In the genomic region with DNA sequence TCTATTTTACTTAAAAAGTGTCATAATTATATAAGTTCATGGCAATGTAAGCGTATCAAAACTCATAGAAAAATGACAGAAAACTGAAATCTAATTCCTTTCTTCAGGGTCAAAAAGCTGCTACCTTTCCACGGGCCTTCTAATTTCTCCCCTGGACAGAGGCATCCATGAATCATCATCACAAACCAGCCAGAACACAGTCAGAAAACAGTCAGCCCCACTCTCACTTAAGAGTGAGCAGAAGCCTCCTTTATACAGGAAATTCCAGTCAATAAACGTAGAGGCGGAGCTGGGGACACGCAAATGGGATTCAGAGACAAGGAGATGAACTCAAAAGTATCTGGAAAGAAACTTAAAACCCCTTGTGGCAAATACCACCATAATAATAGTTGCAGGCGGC, we compare ENCODE assay signal across 19 cellular contexts. TPM values are rescaled to one million over a fixed set of nuclear protein-coding genes. Genes with fewer than 3 reads are reported as not detected.
DNase-seq lines count a peak whose midpoint lies in the region; ATAC-seq and TF ChIP-seq lines count a peak whose summit lies in the region.
"Had no signal": no experiment of that assay in that cellular context is flagged by ENCODE, and none has a peak within 500 bp of the region (broad histone marks: within the 10 kb centered on the region; RNA-seq: fewer than 3 reads in every experiment).

No MANE protein-coding gene starts in this region.

- H3K27ac Mint-ChIP-seq in activated naive CD8-positive, alpha-beta T cell treated with anti-CD3 and anti-CD28 coated beads for 36 hours = no peak overlapping the region
- H3K27ac Mint-ChIP-seq: CD4-positive, alpha-beta T cell; natural killer cell had no signal

- H3K9me3 ChIP-seq in SK-N-SH = no peaks in the 10 kb centered on the region
- H3K9me3 ChIP-seq in prostate gland = no peaks in the 10 kb centered on the region
- H3K9me3 ChIP-seq: right lobe of liver, uterus had no signal

- TF ChIP-seq POLR2A in prostate gland (IDR thresholded peaks at IDR 0.05) = no peak

- no peaks in the 10 kb centered on the region for H3F3A ChIP-seq in SK-N-SH (replicated peaks; ENCODE audit: insufficient read depth)

- H3K79me2 ChIP-seq in SK-N-SH (ENCODE audit: insufficient read depth) = no peaks in the 10 kb centered on the region

- TF ChIP-seq CTCF in SK-N-SH (IDR thresholded peaks at IDR 0.05) (no peak), fibroblast of pulmonary artery (IDR thresholded peaks at IDR 0.05; ENCODE audit: low read length, missing control alignments) (no peak), prostate gland (IDR thresholded peaks at IDR 0.05) (no peak)

- no peak for TF ChIP-seq EP300 in SK-N-SH (IDR thresholded peaks at IDR 0.05; ENCODE audit: borderline replicate concordance in 1 of 2, low read depth in 1 of 2, low read length in 1 of 2)

- H3K36me3 ChIP-seq in SK-N-SH (replicated peaks in 1 of 2; ENCODE audit: control insufficient read depth in 1 of 2, insufficient read depth in 2 of 2, low read length in 1 of 2) (no peaks in the 10 kb centered on the region), prostate gland (no peaks in the 10 kb centered on the region)
- H3K36me3 ChIP-seq: left ventricle myocardium inferior, right lobe of liver, uterus had no signal

- POLR2A ChIA-PET in SK-N-SH (lab: Yijun Ruan, JAX) = no interaction called here

- H3K9me3 Mint-ChIP-seq in activated naive CD8-positive, alpha-beta T cell treated with anti-CD3 and anti-CD28 coated beads for 36 hours = no peaks in the 10 kb centered on the region
- H3K9me3 Mint-ChIP-seq: CD4-positive, alpha-beta T cell; natural killer cell had no signal

- WGBS in SK-N-SH (ENCODE audit: low lambda C conversion rate) = 43% methylated on average over 6 of the region's 6 CpGs
- WGBS in prostate gland = 56% methylated on average over 6 of the region's 6 CpGs

- intact Hi-C loops in prostate gland (cut with DNase I) = no loop called here
- intact Hi-C loops in sciatic nerve (cut with DNase I) = no loop called here

- ATAC-seq in GM18870 (IDR thresholded peaks at IDR 0.05; ENCODE audit: unreplicated experiment) (no peak), HG03378 (IDR thresholded peaks at IDR 0.05; ENCODE audit: unreplicated experiment) (no peak), sciatic nerve (no peak)
- ATAC-seq: natural killer cell had no signal

- no peak overlapping the region; the same call in 1 of the 2 replicates for H2AFZ ChIP-seq in SK-N-SH (ENCODE audit: low read depth)

- DNase-seq in ELF-1 (ENCODE audit: low read depth, low spot score) (peak; percentile 5), SK-N-SH (no peak), fibroblast of pulmonary artery (ENCODE audit: low read depth) (peak; percentile 67), prostate gland (ENCODE audit: low spot score) (no peak), sciatic nerve (ENCODE audit: low spot score) (no peak)
- no peak for DNase-seq in activated naive CD8-positive, alpha-beta T cell treated with anti-CD3 and anti-CD28 coated beads for 36 hours
- DNase-seq: CD4-positive, alpha-beta T cell; effector CD8-positive, alpha-beta T cell; GF-D8; GOT3; KBM-7; left ventricle myocardium inferior; natural killer cell; RPMI8226; stimulated activated naive CD4-positive, alpha-beta T cell; uterus had no signal

- H3K9ac ChIP-seq in SK-N-SH = no peak overlapping the region

- H3K4me2 ChIP-seq in SK-N-SH = no peak overlapping the region

- no peak for TF ChIP-seq RAD21 in SK-N-SH (IDR thresholded peaks at IDR 0.05; ENCODE audit: low read length)

- no peaks in the 10 kb centered on the region for H3K27me3 Mint-ChIP-seq in activated naive CD8-positive, alpha-beta T cell treated with anti-CD3 and anti-CD28 coated beads for 36 hours

- no peaks in the 10 kb centered on the region for H4K20me1 ChIP-seq in SK-N-SH (ENCODE audit: insufficient read depth)

- H3K9me2 ChIP-seq in SK-N-SH = no peaks in the 10 kb centered on the region

- H3K4me1 Mint-ChIP-seq in activated naive CD8-positive, alpha-beta T cell treated with anti-CD3 and anti-CD28 coated beads for 36 hours = no peaks in the 10 kb centered on the region
- H3K4me1 Mint-ChIP-seq: natural killer cell had no signal

- no peak overlapping the region for H3K4me3 ChIP-seq in SK-N-SH (ENCODE audit: low read depth in 2 of 2, low read length in 1 of 2)
- no peak overlapping the region for H3K4me3 ChIP-seq in fibroblast of pulmonary artery (replicated peaks; ENCODE audit: low read depth, low read length)
- no peak overlapping the region for H3K4me3 ChIP-seq in prostate gland
- H3K4me3 ChIP-seq: left ventricle myocardium inferior, right lobe of liver, uterus had no signal

- no peak overlapping the region for H3K4me3 Mint-ChIP-seq in activated naive CD8-positive, alpha-beta T cell treated with anti-CD3 and anti-CD28 coated beads for 36 hours
- H3K4me3 Mint-ChIP-seq: CD4-positive, alpha-beta T cell; natural killer cell had no signal

- CTCF ChIA-PET in SK-N-SH (lab: Yijun Ruan, JAX) = interaction anchor here (1.1 kb wide), 1 partner anchor 21 kb away, joined by 4 read pairs; no protein-coding TSS in a partner anchor

- H3K4me1 ChIP-seq in SK-N-SH (ENCODE audit: control insufficient read depth in 1 of 2, insufficient read depth in 2 of 2, low read depth in 1 of 2, low read length in 1 of 2) (peaks cover 2 to 3% of the 10 kb centered on the region in 2 experiments; a peak in 2 of 4 replicates), prostate gland (replicated peaks) (peaks cover 4% of the 10 kb centered on the region)
- H3K4me1 ChIP-seq: uterus had no signal

- H3K27me3 ChIP-seq in SK-N-SH (ENCODE audit: insufficient read depth) = no peaks in the 10 kb centered on the region
- no peaks in the 10 kb centered on the region for H3K27me3 ChIP-seq in prostate gland (replicated peaks; ENCODE audit: insufficient read depth)
- H3K27me3 ChIP-seq: right lobe of liver, uterus had no signal

- H3K36me3 Mint-ChIP-seq in activated naive CD8-positive, alpha-beta T cell treated with anti-CD3 and anti-CD28 coated beads for 36 hours = no peaks in the 10 kb centered on the region
- H3K36me3 Mint-ChIP-seq: natural killer cell had no signal

- H3K27ac ChIP-seq in SK-N-SH (ENCODE audit: low read depth in 2 of 2, low read length in 1 of 2) = peak overlapping the region in 1 of 2 experiments; percentile 45; a peak in 1 of 4 replicates
- H3K27ac ChIP-seq in prostate gland = peak overlapping the region; percentile 33 to 51
- H3K27ac ChIP-seq: left ventricle myocardium inferior, uterus had no signal

TF ChIP-seq in SK-N-SH, 30 proteins besides CTCF, POLR2A, EP300 and RAD21:
- TF ChIP-seq FOXJ3 (CRISPR knock-in tag; IDR thresholded peaks at IDR 0.05) (no peak), MEF2A (IDR thresholded peaks at IDR 0.05; ENCODE audit: borderline replicate concordance, low read depth) (no peak), POLR2AphosphoS5 (IDR thresholded peaks at IDR 0.05; ENCODE audit: low read depth, low read length) (no peak), FOSL2 (IDR thresholded peaks at IDR 0.05; ENCODE audit: borderline replicate concordance, low read depth) (peak; percentile 25; the same call in 1 of the 2 replicates), TCF12 (IDR thresholded peaks at IDR 0.05) (peak; percentile 21; the same call in 1 of the 2 replicates), EZH2phosphoT487 (IDR thresholded peaks at IDR 0.05; ENCODE audit: borderline replicate concordance, low read depth) (no peak)
- TF ChIP-seq, protein P1, sequence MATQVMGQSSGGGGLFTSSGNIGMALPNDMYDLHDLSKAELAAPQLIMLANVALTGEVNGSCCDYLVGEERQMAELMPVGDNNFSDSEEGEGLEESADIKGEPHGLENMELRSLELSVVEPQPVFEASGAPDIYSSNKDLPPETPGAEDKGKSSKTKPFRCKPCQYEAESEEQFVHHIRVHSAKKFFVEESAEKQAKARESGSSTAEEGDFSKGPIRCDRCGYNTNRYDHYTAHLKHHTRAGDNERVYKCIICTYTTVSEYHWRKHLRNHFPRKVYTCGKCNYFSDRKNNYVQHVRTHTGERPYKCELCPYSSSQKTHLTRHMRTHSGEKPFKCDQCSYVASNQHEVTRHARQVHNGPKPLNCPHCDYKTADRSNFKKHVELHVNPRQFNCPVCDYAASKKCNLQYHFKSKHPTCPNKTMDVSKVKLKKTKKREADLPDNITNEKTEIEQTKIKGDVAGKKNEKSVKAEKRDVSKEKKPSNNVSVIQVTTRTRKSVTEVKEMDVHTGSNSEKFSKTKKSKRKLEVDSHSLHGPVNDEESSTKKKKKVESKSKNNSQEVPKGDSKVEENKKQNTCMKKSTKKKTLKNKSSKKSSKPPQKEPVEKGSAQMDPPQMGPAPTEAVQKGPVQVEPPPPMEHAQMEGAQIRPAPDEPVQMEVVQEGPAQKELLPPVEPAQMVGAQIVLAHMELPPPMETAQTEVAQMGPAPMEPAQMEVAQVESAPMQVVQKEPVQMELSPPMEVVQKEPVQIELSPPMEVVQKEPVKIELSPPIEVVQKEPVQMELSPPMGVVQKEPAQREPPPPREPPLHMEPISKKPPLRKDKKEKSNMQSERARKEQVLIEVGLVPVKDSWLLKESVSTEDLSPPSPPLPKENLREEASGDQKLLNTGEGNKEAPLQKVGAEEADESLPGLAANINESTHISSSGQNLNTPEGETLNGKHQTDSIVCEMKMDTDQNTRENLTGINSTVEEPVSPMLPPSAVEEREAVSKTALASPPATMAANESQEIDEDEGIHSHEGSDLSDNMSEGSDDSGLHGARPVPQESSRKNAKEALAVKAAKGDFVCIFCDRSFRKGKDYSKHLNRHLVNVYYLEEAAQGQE (IDR thresholded peaks at IDR 0.05; ENCODE audit: low read depth, low read length) = peak; percentile 78

RNA-seq across cellular contexts. Expression of a gene that starts 54.2 kb away (rescaled TPM):
- 7.8 and 10.3 TPM in 2 replicates for polyA plus RNA-seq in SK-N-SH (2012; rRNA removed)
- 11.5 TPM in 2 replicates for polyA plus RNA-seq in SK-N-SH (2012; cell fraction: cytosol; rRNA removed)
- 6.4 and 13.5 TPM in 2 replicates for polyA plus RNA-seq in SK-N-SH (2012; cell fraction: nucleus; rRNA removed)
- total RNA-seq in prostate gland = 10 to 100 TPM; 33.3 to 48.4 TPM
- total RNA-seq in activated naive CD8-positive, alpha-beta T cell treated with anti-CD3 and anti-CD28 coated beads for 36 hours = 10 to 100 TPM; 11.4 to 11.6 TPM
- total RNA-seq in sciatic nerve = 12.0 TPM

Comparison
In these comparisons a context has a peak if more than half of its experiments do, and no peak if none do; other contexts are left out.
1. DNase-seq: peak in ELF-1 (single experiment) and fibroblast of pulmonary artery (single experiment); none in SK-N-SH (single experiment), prostate gland (single experiment), activated naive CD8-positive, alpha-beta T cell treated with anti-CD3 and anti-CD28 coated beads for 36 hours (single experiment) and sciatic nerve (single experiment).